20 cellular contexts compared by ENCODE assay signal in genomic region chr14:83960832-83961512, GRCh38.
DNase-seq lines count a peak whose midpoint lies in the region; ATAC-seq and TF ChIP-seq lines count a peak whose summit lies in the region.
"Had no signal": no experiment of that assay in that cellular context is flagged by ENCODE, and none has a peak within 500 bp of the region (broad histone marks: within the 10 kb centered on the region; RNA-seq: fewer than 3 reads in every experiment).

No MANE protein-coding gene starts in this region.

- H3K9ac ChIP-seq in iPS-18a (ENCODE audit: low read length) = no peak overlapping the region
- no peak overlapping the region for H3K9ac ChIP-seq in colonic mucosa (ENCODE audit: low read depth in 2 of 2, low read length in 2 of 2)
- no peak overlapping the region for H3K9ac ChIP-seq in MM.1S (ENCODE audit: low read length)

- no peaks in the 10 kb centered on the region for H3K9me2 ChIP-seq in MM.1S (replicated peaks; ENCODE audit: insufficient read depth, low read length)

- H3F3A ChIP-seq in MM.1S (ENCODE audit: insufficient read depth, low read length) = no peaks in the 10 kb centered on the region

- H3K27me3 ChIP-seq in H7 (ENCODE audit: control insufficient read depth, insufficient read depth, low read length) = no peaks in the 10 kb centered on the region
- peaks cover 4% of the 10 kb centered on the region for H3K27me3 ChIP-seq in iPS-18a (ENCODE audit: control insufficient read depth, insufficient read depth, low read length)
- no peaks in the 10 kb centered on the region for H3K27me3 ChIP-seq in colonic mucosa
- H3K27me3 ChIP-seq in MM.1S (replicated peaks; ENCODE audit: insufficient read depth, low read length) = no peaks in the 10 kb centered on the region

- no peaks in the 10 kb centered on the region for H3K79me2 ChIP-seq in MM.1S (ENCODE audit: low read length)

- no peaks in the 10 kb centered on the region for H4K20me1 ChIP-seq in MM.1S (ENCODE audit: insufficient read depth, low read length)

- H3K36me3 ChIP-seq in H7 (replicated peaks; ENCODE audit: control insufficient read depth, insufficient read depth, low read length) (no peaks in the 10 kb centered on the region), iPS-18a (ENCODE audit: control insufficient read depth, low read depth, low read length) (no peaks in the 10 kb centered on the region), colonic mucosa (no peaks in the 10 kb centered on the region), MM.1S (replicated peaks; ENCODE audit: insufficient read depth, low read length) (no peaks in the 10 kb centered on the region)

- H3K27ac Mint-ChIP-seq in WTC11 = peak overlapping the region; percentile 30; the same call in 1 of the 2 replicates
- peak overlapping the region; percentile 10 for H3K27ac Mint-ChIP-seq in neural crest cell (ENCODE audit: unreplicated experiment)
- H3K27ac Mint-ChIP-seq: B cell had no signal

- POLR2A ChIA-PET in WTC11 (lab: Charles Lee) = no interaction called here

- DNase-seq in H7 (peak; percentile 11), WTC11 (ENCODE audit: low spot score) (peak; percentile 18), neural crest cell (ENCODE audit: low read depth, low spot score) (no peak), colonic mucosa (no peak), AG08395 (ENCODE audit: low spot score) (no peak), MM.1S (no peak)
- DNase-seq: DMS53, HCEC 1CT, Karpas-422, NCI-H1417, NCI-H1694 treated with DMSO at 0.1 percent for 48 hours, NCI-H2081 treated with DMSO at 0.1 percent for 48 hours, NCI-H510A, NCI-H748 treated with DMSO at 0.1 percent for 48 hours, SHP77 treated with DMSO at 0.1 percent for 48 hours had no signal

- intact Hi-C loops in colonic mucosa (cut with DNase I) = no loop called here

- H3K4me3 Mint-ChIP-seq in WTC11 (no peak overlapping the region), neural crest cell (no peak overlapping the region)
- H3K4me3 Mint-ChIP-seq: B cell had no signal

- H3K36me3 Mint-ChIP-seq in WTC11 (no peaks in the 10 kb centered on the region), neural crest cell (ENCODE audit: low read depth) (no peaks in the 10 kb centered on the region)

- H3K9me3 ChIP-seq in iPS-18a (ENCODE audit: control insufficient read depth, low read depth, low read length) (no peaks in the 10 kb centered on the region), colonic mucosa (no peaks in the 10 kb centered on the region), MM.1S (replicated peaks; ENCODE audit: insufficient read depth, low read length) (no peaks in the 10 kb centered on the region)

- no peak overlapping the region for H2AFZ ChIP-seq in MM.1S (ENCODE audit: low read length)

- no peak overlapping the region for H3K27ac ChIP-seq in iPS-18a (ENCODE audit: low read length)
- no peak overlapping the region for H3K27ac ChIP-seq in colonic mucosa
- no peak overlapping the region for H3K27ac ChIP-seq in MM.1S (ENCODE audit: low read length)
- H3K27ac ChIP-seq: RWPE1, SK-N-MC had no signal

- H3K4me1 Mint-ChIP-seq in WTC11 (peaks cover 48% of the 10 kb centered on the region), neural crest cell (peaks cover 5% of the 10 kb centered on the region)
- H3K4me1 Mint-ChIP-seq: B cell had no signal

- H3K4me1 ChIP-seq in iPS-18a (ENCODE audit: control insufficient read depth, low read depth, low read length) (peaks cover 15% of the 10 kb centered on the region), colonic mucosa (no peaks in the 10 kb centered on the region), MM.1S (ENCODE audit: low read length) (no peaks in the 10 kb centered on the region)

- H3K9me3 Mint-ChIP-seq in WTC11 (peaks cover 4% of the 10 kb centered on the region; the same call in 1 of the 2 replicates), neural crest cell (peaks cover 6% of the 10 kb centered on the region)

- H3K4me2 ChIP-seq in MM.1S (ENCODE audit: low read depth, low read length) = no peak overlapping the region

- TF ChIP-seq CTCF in WTC11 (IDR thresholded peaks at IDR 0.05) = no peak
- TF ChIP-seq CTCF in neural crest cell (conservative IDR thresholded peaks at IDR 0.05) = no peak
- TF ChIP-seq CTCF in colonic mucosa (IDR thresholded peaks at IDR 0.05) = no peak
- no peak for TF ChIP-seq CTCF in MM.1S (IDR thresholded peaks at IDR 0.05; ENCODE audit: low read length)

- CTCF ChIA-PET in WTC11 (lab: Charles Lee) = no interaction called here

- peaks cover 60% of the 10 kb centered on the region for H3K27me3 Mint-ChIP-seq in WTC11 (ENCODE audit: low read depth)
- no peaks in the 10 kb centered on the region for H3K27me3 Mint-ChIP-seq in neural crest cell (ENCODE audit: low read depth)
- H3K27me3 Mint-ChIP-seq: B cell had no signal

- H3K4me3 ChIP-seq in H7 (ENCODE audit: insufficient read depth, low read depth, low read length) (no peak overlapping the region), iPS-18a (ENCODE audit: low read length) (peak overlapping the region; percentile 23), colonic mucosa (no peak overlapping the region), MM.1S (ENCODE audit: low read length) (no peak overlapping the region)
- H3K4me3 ChIP-seq: SK-N-MC had no signal

- peak; percentile 94 for ATAC-seq in WTC11
- ATAC-seq in GM21825 (IDR thresholded peaks at IDR 0.05; ENCODE audit: unreplicated experiment) = no peak

TF ChIP-seq in WTC11, 78 proteins besides CTCF, POLR2A, EP300 and RAD21:
- TF ChIP-seq ZNF671 (CRISPR knock-in tag; IDR thresholded peaks at IDR 0.05) = no peak

Comparison
In these comparisons a context has a peak if more than half of its experiments do, and no peak if none do; other contexts are left out.
1. DNase-seq: peak in H7 (single experiment) and WTC11 (single experiment); none in neural crest cell (single experiment), colonic mucosa (single experiment), AG08395 (single experiment) and MM.1S (single experiment).